13 cellular contexts compared by ENCODE assay signal in genomic region chr9:113299800-113300292, GRCh38. TPM values are rescaled to one million over a fixed set of nuclear protein-coding genes. Genes with fewer than 3 reads are reported as not detected.
DNase-seq lines count a peak whose midpoint lies in the region; ATAC-seq, FAIRE-seq and TF ChIP-seq lines count a peak whose summit lies in the region.
"Had no signal": no experiment of that assay in that cellular context is flagged by ENCODE, and none has a peak within 500 bp of the region (broad histone marks: within the 10 kb centered on the region; RNA-seq: fewer than 3 reads in every experiment).

No MANE protein-coding gene starts in this region.

- H3K36me3 ChIP-seq in breast epithelium (no peaks in the 10 kb centered on the region), upper lobe of left lung (no peaks in the 10 kb centered on the region)

- in situ Hi-C loops in T47D (cut with HindIII; ENCODE audit: low pct_unique_long_range_greater_than_20kb, low sequenced_read_pairs): no loop called here

- H3K4me3 ChIP-seq in breast epithelium (no peak overlapping the region), fibroblast of the aortic adventitia (ENCODE audit: low read depth, low read length) (no peak overlapping the region), upper lobe of left lung (no peak overlapping the region)

- TF ChIP-seq CTCF in breast epithelium (IDR thresholded peaks at IDR 0.05) (no peak), fibroblast of the aortic adventitia (IDR thresholded peaks at IDR 0.05; ENCODE audit: insufficient read depth, low read length) (no peak), upper lobe of left lung (IDR thresholded peaks at IDR 0.05) (no peak), glutamatergic neuron (IDR thresholded peaks at IDR 0.05; ENCODE audit: partially characterized antibody, unreplicated experiment) (no peak)

- no peak overlapping the region for H3K4me3 Mint-ChIP-seq in glutamatergic neuron (ENCODE audit: unreplicated experiment)

- WGBS in upper lobe of left lung, 2 donors: 28 to 36% methylated on average over 8 of the region's 8 CpGs

- intact Hi-C loops in breast epithelium (cut with DNase I; ENCODE audit: low total_unique reads): no loop called here

- H3K27ac Mint-ChIP-seq in glutamatergic neuron (ENCODE audit: unreplicated experiment): no peak overlapping the region

- TF ChIP-seq EP300 in upper lobe of left lung (IDR thresholded peaks at IDR 0.05): no peak

- peak; percentile 16 to 64 for DNase-seq in T47D (ENCODE audit: low read depth in 1 of 2, low spot score in 1 of 2)
- DNase-seq in breast epithelium (ENCODE audit: low spot score in 2 of 2): no peak
- DNase-seq in NCI-H510A (lab: John Stamatoyannopoulos, UW): peak; percentile 81
- peak; percentile 26 for DNase-seq in fibroblast of the aortic adventitia (ENCODE audit: low read depth)
- DNase-seq in upper lobe of left lung: peak in 1 of 2 donors; percentile 40
- no peak for DNase-seq in HTR-8/SVneo (ENCODE audit: insufficient read length, low spot score)
- no peak for DNase-seq in activated naive CD4-positive, alpha-beta T cell treated with anti-CD3 and anti-CD28 coated beads, Interleukin-2, amount 50 U/mL, for 16 hours
- DNase-seq in glutamatergic neuron: no peak
- DNase-seq: AML-193, NCI-H1048, right cardiac atrium had no signal

- H3K27me3 ChIP-seq in breast epithelium (no peaks in the 10 kb centered on the region), upper lobe of left lung (no peaks in the 10 kb centered on the region)

- TF ChIP-seq POLR2A in breast epithelium (IDR thresholded peaks at IDR 0.05) (no peak), upper lobe of left lung (IDR thresholded peaks at IDR 0.05) (no peak)

- FAIRE-seq in HTR-8/SVneo (lab: Jason Lieb, UNC): no peak

- H3K9me3 ChIP-seq in breast epithelium: no peaks in the 10 kb centered on the region
- H3K9me3 ChIP-seq in upper lobe of left lung: no peaks in the 10 kb centered on the region

- no peaks in the 10 kb centered on the region for H3K9me3 Mint-ChIP-seq in glutamatergic neuron (ENCODE audit: unreplicated experiment)

- ATAC-seq in upper lobe of left lung (ENCODE audit: low FRiP score in 2 of 2): peak; percentile 21 to 34

- peaks cover 3% of the 10 kb centered on the region for H3K27me3 Mint-ChIP-seq in glutamatergic neuron (ENCODE audit: unreplicated experiment)

- no peaks in the 10 kb centered on the region for H3K36me3 Mint-ChIP-seq in glutamatergic neuron (ENCODE audit: unreplicated experiment)

- no peak overlapping the region for H3K27ac ChIP-seq in breast epithelium
- no peak overlapping the region for H3K27ac ChIP-seq in upper lobe of left lung

- H3K4me1 Mint-ChIP-seq in glutamatergic neuron (ENCODE audit: low read depth, unreplicated experiment): peaks cover 7% of the 10 kb centered on the region

- no peaks in the 10 kb centered on the region for H3K4me1 ChIP-seq in breast epithelium
- H3K4me1 ChIP-seq in upper lobe of left lung: peaks cover 0 to 6% (median 0%) of the 10 kb centered on the region in 4 donors

RNA-seq across cellular contexts. Expression of gene RNF183, which starts 3.3 kb away (rescaled TPM):
- total RNA-seq in breast epithelium (1 to 10 TPM in 1 of 3 donors, under 1 TPM in 1, not detected in 1; 0.98 to 3.5 TPM), fibroblast of the aortic adventitia (ENCODE audit: low replicate concordance) (not detected in 2 replicates), upper lobe of left lung (1 to 10 TPM in 1 of 6 donors, under 1 TPM in 2, not detected in 3; 0.30 to 3.1 (median 0.39) TPM), glutamatergic neuron (ENCODE audit: unreplicated experiment) (not detected)
- total RNA-seq: fibroblast of lung, lung microvascular endothelial cell, right cardiac atrium had no signal

RNA-seq across cellular contexts. Expression of gene PRPF4, which starts 24.4 kb away (rescaled TPM):
- total RNA-seq in breast epithelium (10 to 100 TPM; 14.2 to 23.1 (median 18.4) TPM), fibroblast of the aortic adventitia (ENCODE audit: low replicate concordance) (24.0 and 25.9 TPM in 2 replicates), upper lobe of left lung (10 to 100 TPM in 5 of 6 donors, 1 to 10 TPM in 1; 7.1 to 18.2 (median 15.0) TPM), glutamatergic neuron (ENCODE audit: unreplicated experiment) (21.9 TPM)

RNA-seq across cellular contexts. Expression of gene CDC26, which starts 24.5 kb away (rescaled TPM):
- 10 to 100 TPM; 32.0 to 46.2 (median 39.1) TPM for total RNA-seq in breast epithelium
- total RNA-seq in fibroblast of the aortic adventitia (ENCODE audit: low replicate concordance): 57.1 and 124 TPM in 2 replicates
- 10 to 100 TPM; 17.7 to 41.9 (median 28.4) TPM for total RNA-seq in upper lobe of left lung
- total RNA-seq in glutamatergic neuron (ENCODE audit: unreplicated experiment): 13.4 TPM

RNA-seq across cellular contexts. Expression of gene WDR31, which starts 40.2 kb away (rescaled TPM):
- total RNA-seq in breast epithelium: 1 to 10 TPM; 1.9 to 4.0 (median 3.6) TPM
- total RNA-seq in fibroblast of the aortic adventitia (ENCODE audit: low replicate concordance): 0.33 and 2.4 TPM in 2 replicates
- total RNA-seq in upper lobe of left lung: 1 to 10 TPM; 2.0 to 5.2 (median 3.1) TPM
- 1.3 TPM for total RNA-seq in glutamatergic neuron (ENCODE audit: unreplicated experiment)

RNA-seq across cellular contexts. Expression of gene BSPRY, which starts 49.5 kb away (rescaled TPM):
- total RNA-seq in breast epithelium: 10 to 100 TPM in 2 of 3 donors, 1 to 10 TPM in 1; 1.1 to 35.3 (median 27.9) TPM
- total RNA-seq in fibroblast of the aortic adventitia (ENCODE audit: low replicate concordance): not detected in 2 replicates
- total RNA-seq in upper lobe of left lung: 10 to 100 TPM in 3 of 6 donors, 1 to 10 TPM in 3; 5.2 to 21.1 (median 12.7) TPM
- total RNA-seq in glutamatergic neuron (ENCODE audit: unreplicated experiment): not detected
- total RNA-seq: fibroblast of lung, lung microvascular endothelial cell had no signal

Comparison
In these comparisons a context has a peak if more than half of its experiments do, and no peak if none do; other contexts are left out.
1. DNase-seq: peak in T47D (2 of 2), NCI-H510A (single experiment) and fibroblast of the aortic adventitia (single experiment); none in breast epithelium (0 of 2), HTR-8/SVneo (single experiment), activated naive CD4-positive, alpha-beta T cell treated with anti-CD3 and anti-CD28 coated beads, Interleukin-2, amount 50 U/mL, for 16 hours (single experiment) and glutamatergic neuron (single experiment).